Comparison of ENCODE assay signal across 11 cellular contexts in the genomic region with DNA sequence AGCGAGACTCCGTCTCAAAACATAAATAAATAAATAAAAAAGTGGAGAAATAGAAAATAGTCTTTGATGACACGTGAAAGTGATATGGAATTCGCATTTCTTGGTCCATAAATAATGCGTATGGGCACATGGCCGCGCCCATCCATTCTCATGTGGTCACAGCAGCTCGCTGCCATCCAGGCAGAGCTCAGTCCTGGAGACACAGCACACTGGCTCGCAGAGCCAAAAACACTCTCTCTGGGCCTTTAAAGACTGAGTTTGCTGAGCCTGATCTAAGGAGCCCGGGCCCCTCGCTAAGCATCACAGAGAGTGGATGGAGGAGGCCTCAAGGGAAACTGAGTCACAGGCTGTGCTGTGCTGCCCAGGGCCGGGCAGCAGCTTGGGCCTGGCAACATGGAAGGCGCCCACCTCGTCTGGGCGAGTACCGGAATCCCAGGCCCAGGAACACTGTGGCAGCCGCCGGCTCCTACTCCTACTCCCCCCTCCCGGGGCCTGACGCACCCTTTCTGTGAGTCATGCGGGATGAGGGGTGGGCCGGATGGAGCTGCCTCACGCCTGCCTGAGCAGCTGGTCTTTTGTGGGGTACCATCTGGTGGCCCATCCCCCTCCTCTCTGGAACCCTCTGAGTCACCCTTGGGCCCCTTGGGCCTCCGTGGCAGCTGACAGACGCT. TPM values are rescaled to one million over a fixed set of nuclear protein-coding genes. Genes with fewer than 3 reads are reported as not detected.
DNase-seq lines count a peak whose midpoint lies in the region; ATAC-seq and TF ChIP-seq lines count a peak whose summit lies in the region.
"Had no signal": no experiment of that assay in that cellular context is flagged by ENCODE, and none has a peak within 500 bp of the region (broad histone marks: within the 10 kb centered on the region; RNA-seq: fewer than 3 reads in every experiment).

No MANE protein-coding gene starts in this region.

- peak; percentile 99 for DNase-seq in Daoy (ENCODE audit: low read depth)
- DNase-seq in NCI-H524 treated with DMSO at 0.1 percent for 48 hours (lab: John Stamatoyannopoulos, UW), result peak; percentile 94
- DNase-seq in epithelial cell of esophagus (ENCODE audit: low read depth), result peak; percentile 83
- peak; percentile 66 for DNase-seq in retinal pigment epithelial cell (ENCODE audit: low read depth)
- DNase-seq in germinal center (ENCODE audit: low spot score), result no peak
- DNase-seq in activated CD4-positive, CD25-positive, alpha-beta regulatory T cell treated with anti-CD3 and anti-CD28 coated beads, Interleukin-2, amount 50 U/mL, for 72 hours, result no peak
- DNase-seq in activated naive CD4-positive, alpha-beta T cell treated with anti-CD3 and anti-CD28 coated beads for 36 hours, result no peak
- DNase-seq: activated CD8-positive, alpha-beta memory T cell treated with anti-CD3 and anti-CD28 coated beads, Interleukin-2, amount 50 U/mL, for 48 hours; NCI-H510A treated with DMSO at 0.1 percent for 48 hours; stimulated activated CD4-positive, alpha-beta T cell treated with anti-CD3 and anti-CD28 coated beads, Interleukin-2, amount 100 ng/mL, for 24 hours had no signal

- intact Hi-C loops in activated naive CD4-positive, alpha-beta T cell treated with anti-CD3 and anti-CD28 coated beads for 36 hours (cut with micrococcal nuclease), result no loop called here

- CTCF ChIA-PET in activated naive CD4-positive, alpha-beta T cell treated with anti-CD3 and anti-CD28 coated beads for 36 hours (lab: Charles Lee), result interaction anchor here (0.6 kb wide), 1 partner anchor 217 kb away, joined by 3 read pairs; no protein-coding TSS in a partner anchor

- no peaks in the 10 kb centered on the region for H3K9me3 Mint-ChIP-seq in activated naive CD4-positive, alpha-beta T cell treated with anti-CD3 and anti-CD28 coated beads for 36 hours

- TF ChIP-seq CTCF in epithelial cell of esophagus (IDR thresholded peaks at IDR 0.05; ENCODE audit: insufficient read depth, low read depth, low read length, missing control alignments), result no peak
- TF ChIP-seq CTCF in retinal pigment epithelial cell (conservative IDR thresholded peaks at IDR 0.05; ENCODE audit: low read depth, low read length), result no peak

- no peaks in the 10 kb centered on the region for H3K27me3 Mint-ChIP-seq in activated naive CD4-positive, alpha-beta T cell treated with anti-CD3 and anti-CD28 coated beads for 36 hours (ENCODE audit: low read depth)

- no peaks in the 10 kb centered on the region for H3K4me1 Mint-ChIP-seq in activated naive CD4-positive, alpha-beta T cell treated with anti-CD3 and anti-CD28 coated beads for 36 hours (ENCODE audit: low read depth)

- H3K27ac Mint-ChIP-seq in activated naive CD4-positive, alpha-beta T cell treated with anti-CD3 and anti-CD28 coated beads for 36 hours, result no peak overlapping the region

- no peak overlapping the region for H3K4me3 Mint-ChIP-seq in activated naive CD4-positive, alpha-beta T cell treated with anti-CD3 and anti-CD28 coated beads for 36 hours

- no peak for ATAC-seq in HG03520 (IDR thresholded peaks at IDR 0.05; ENCODE audit: unreplicated experiment)

- H3K4me3 ChIP-seq in epithelial cell of esophagus (ENCODE audit: low read length), result no peak overlapping the region
- H3K4me3 ChIP-seq in retinal pigment epithelial cell (ENCODE audit: low read length), result no peak overlapping the region

- peaks cover 8% of the 10 kb centered on the region for H3K36me3 Mint-ChIP-seq in activated naive CD4-positive, alpha-beta T cell treated with anti-CD3 and anti-CD28 coated beads for 36 hours (ENCODE audit: low read depth)

RNA-seq across cellular contexts. Expression of gene CACTIN, which starts 28.9 kb away (rescaled TPM):
- total RNA-seq in Daoy (2014; rRNA removed; shearing (Covaris generic)), result 29.9 and 52.6 TPM in 2 replicates
- 10 to 100 TPM; 24.6 to 27.0 TPM for total RNA-seq in activated naive CD4-positive, alpha-beta T cell treated with anti-CD3 and anti-CD28 coated beads for 36 hours

RNA-seq across cellular contexts. Expression of gene PIP5K1C, which starts 44.7 kb away (rescaled TPM):
- total RNA-seq in Daoy (2014; rRNA removed; shearing (Covaris generic)), result 5.2 and 8.6 TPM in 2 replicates
- total RNA-seq in activated naive CD4-positive, alpha-beta T cell treated with anti-CD3 and anti-CD28 coated beads for 36 hours, result 1 to 10 TPM; 7.3 to 7.5 TPM

RNA-seq across cellular contexts. Expression of gene TBXA2R, which starts 48.9 kb away (rescaled TPM):
- total RNA-seq in Daoy (2014; rRNA removed; shearing (Covaris generic)), result 0.39 TPM in 1 of 2 replicates, not detected in the other
- total RNA-seq in activated naive CD4-positive, alpha-beta T cell treated with anti-CD3 and anti-CD28 coated beads for 36 hours, result under 1 TPM; 0.41 to 0.42 TPM

RNA-seq across cellular contexts. Expression of gene TJP3, which starts 52.6 kb away (rescaled TPM):
- total RNA-seq in Daoy (2014; rRNA removed; shearing (Covaris generic)), result 0.03 TPM in 1 of 2 replicates, not detected in the other
- total RNA-seq in activated naive CD4-positive, alpha-beta T cell treated with anti-CD3 and anti-CD28 coated beads for 36 hours, result 1 to 10 TPM in 1 of 2 experiments, under 1 TPM in 1; 0.93 to 1.6 TPM

Comparison
In these comparisons a context has a peak if more than half of its experiments do, and no peak if none do; other contexts are left out.
1. DNase-seq: peak in Daoy (single experiment), NCI-H524 treated with DMSO at 0.1 percent for 48 hours (single experiment), epithelial cell of esophagus (single experiment) and retinal pigment epithelial cell (single experiment); none in germinal center (single experiment), activated CD4-positive, CD25-positive, alpha-beta regulatory T cell treated with anti-CD3 and anti-CD28 coated beads, Interleukin-2, amount 50 U/mL, for 72 hours (single experiment) and activated naive CD4-positive, alpha-beta T cell treated with anti-CD3 and anti-CD28 coated beads for 36 hours (single experiment).